Comparison of ENCODE assay signal across 17 cellular contexts in genomic region chr5:55988979-55989612, GRCh38. TPM values are rescaled to one million over a fixed set of nuclear protein-coding genes. Genes with fewer than 3 reads are reported as not detected.
A peak's percentile ranks its signal among the peaks of the same experiment; 100 is the strongest.
DNase-seq lines count a peak whose midpoint lies in the region; ATAC-seq and TF ChIP-seq lines count a peak whose summit lies in the region.
"Had no signal": no experiment of that assay in that cellular context is flagged by ENCODE, and none has a peak within 500 bp of the region (broad histone marks: within the 10 kb centered on the region; RNA-seq: fewer than 3 reads in every experiment).

No MANE protein-coding gene starts in this region.

- CTCF ChIA-PET in Caco-2 (lab: Charles Lee), result no interaction called here

- peaks cover 4% of the 10 kb centered on the region for H3K9me3 Mint-ChIP-seq in T-helper 2 cell treated with Interferon-gamma antibody and Interleukin-4, amounts not matched to agents 5 μg/mL and 100 μg/mL, for 36 hours
- H3K9me3 Mint-ChIP-seq in Caco-2 (ENCODE audit: unreplicated experiment) (peaks cover 6% of the 10 kb centered on the region), mesothelial cell of epicardium (peaks cover 13% of the 10 kb centered on the region)
- H3K9me3 Mint-ChIP-seq in central memory CD8-positive, alpha-beta T cell, result peaks cover 5% of the 10 kb centered on the region
- H3K9me3 Mint-ChIP-seq: type B pancreatic cell had no signal

- intact Hi-C loops in Caco-2 (cut with micrococcal nuclease; ENCODE audit: unreplicated experiment), result no loop called here

- peak overlapping the region; percentile 15 for H3K4me3 Mint-ChIP-seq in T-helper 2 cell treated with Interferon-gamma antibody and Interleukin-4, amounts not matched to agents 5 μg/mL and 100 μg/mL, for 36 hours
- H3K4me3 Mint-ChIP-seq in Caco-2 (ENCODE audit: unreplicated experiment) (peak overlapping the region; percentile 25), mesothelial cell of epicardium (peak overlapping the region; percentile 90)
- H3K4me3 Mint-ChIP-seq in central memory CD8-positive, alpha-beta T cell, result peak overlapping the region; percentile 3
- H3K4me3 Mint-ChIP-seq: type B pancreatic cell had no signal

- H3K4me1 ChIP-seq in Caco-2, result peaks cover 62% of the 10 kb centered on the region

- H3K4me1 Mint-ChIP-seq in T-helper 2 cell treated with Interferon-gamma antibody and Interleukin-4, amounts not matched to agents 5 μg/mL and 100 μg/mL, for 36 hours (ENCODE audit: low read depth), result peaks cover 67% of the 10 kb centered on the region
- H3K4me1 Mint-ChIP-seq in Caco-2 (ENCODE audit: low read depth, unreplicated experiment) (peaks cover 56% of the 10 kb centered on the region), mesothelial cell of epicardium (peaks cover 42% of the 10 kb centered on the region)
- H3K4me1 Mint-ChIP-seq in central memory CD8-positive, alpha-beta T cell, result peaks cover 53% of the 10 kb centered on the region

- H3K36me3 ChIP-seq in Caco-2 (ENCODE audit: control insufficient read depth, insufficient read depth, low read length), result no peaks in the 10 kb centered on the region

- H3K27me3 ChIP-seq in Caco-2 (replicated peaks; ENCODE audit: control insufficient read depth, insufficient read depth, low read length), result no peaks in the 10 kb centered on the region
- H3K27me3 ChIP-seq: gastroesophageal sphincter had no signal

- H3K27ac Mint-ChIP-seq in T-helper 2 cell treated with Interferon-gamma antibody and Interleukin-4, amounts not matched to agents 5 μg/mL and 100 μg/mL, for 36 hours, result no peak overlapping the region
- H3K27ac Mint-ChIP-seq in Caco-2 (ENCODE audit: unreplicated experiment) (peak overlapping the region; percentile 16), mesothelial cell of epicardium (peak overlapping the region; percentile 87)
- no peak overlapping the region for H3K27ac Mint-ChIP-seq in central memory CD8-positive, alpha-beta T cell (ENCODE audit: low read depth)

- no TSS peak for BruUV-seq in Caco-2 (replicated peaks; lab: Mats Ljungman, UMichigan)

- no peaks in the 10 kb centered on the region for H3K9me3 ChIP-seq in Caco-2
- H3K9me3 ChIP-seq: gastroesophageal sphincter had no signal

- TF ChIP-seq CTCF in Caco-2 (IDR thresholded peaks at IDR 0.05; ENCODE audit: insufficient read depth in 1 of 2, low read depth in 1 of 2, low read length in 1 of 2, severe bottlenecking in 1 of 2, unreplicated experiment in 1 of 2), result no peak
- TF ChIP-seq CTCF in mesothelial cell of epicardium (IDR thresholded peaks at IDR 0.05; ENCODE audit: unreplicated experiment), result no peak

- no peak for DNase-seq in T-helper 2 cell treated with Interferon-gamma antibody and Interleukin-4, amounts not matched to agents 5 μg/mL and 100 μg/mL, for 36 hours (ENCODE audit: low spot score)
- DNase-seq in T-helper 2 cell (no peak), Caco-2 (no peak), mesothelial cell of epicardium (ENCODE audit: low spot score in 2 of 2, unreplicated experiment in 2 of 2) (no peak), NCI-H146 treated with DMSO at 0.1 percent for 48 hours (lab: John Stamatoyannopoulos, UW; ENCODE audit: unreplicated experiment) (no peak)
- DNase-seq in central memory CD8-positive, alpha-beta T cell (ENCODE audit: low spot score in 2 of 2), result no peak
- DNase-seq: activated CD4-positive, alpha-beta T cell treated with anti-CD3 and anti-CD28 coated beads for 48 hours; Karpas-422; NCI-H1417 treated with DMSO at 0.1 percent for 48 hours; NCI-H226; NK-92 treated with Interleukin-12 subunit alpha and Interleukin-12 subunit beta, amount 100 ng/mL, for 24 hours; stimulated activated CD4-positive, alpha-beta T cell treated with anti-CD3 and anti-CD28 coated beads, Interleukin-2, amount 100 ng/mL, for 48 hours had no signal

- POLR2A ChIA-PET in Caco-2 (lab: Charles Lee), result interaction anchor here (0.8 kb wide), 1 partner anchor 52 kb away, joined by 4 read pairs; no protein-coding TSS in a partner anchor

- H3K27me3 Mint-ChIP-seq in T-helper 2 cell treated with Interferon-gamma antibody and Interleukin-4, amounts not matched to agents 5 μg/mL and 100 μg/mL, for 36 hours (ENCODE audit: low read depth), result no peaks in the 10 kb centered on the region
- no peaks in the 10 kb centered on the region for H3K27me3 Mint-ChIP-seq in Caco-2 (ENCODE audit: insufficient read depth, unreplicated experiment)
- no peaks in the 10 kb centered on the region for H3K27me3 Mint-ChIP-seq in central memory CD8-positive, alpha-beta T cell
- no peaks in the 10 kb centered on the region for H3K27me3 Mint-ChIP-seq in mesothelial cell of epicardium (ENCODE audit: low read depth)
- H3K27me3 Mint-ChIP-seq: type B pancreatic cell had no signal

- no peak overlapping the region for H3K4me3 ChIP-seq in Caco-2 (ENCODE audit: low read depth, low read length)

- ATAC-seq in central memory CD8-positive, alpha-beta T cell (replicated peaks; ENCODE audit: extremely low read depth, poor library complexity, severe bottlenecking), result no peak
- ATAC-seq in HG02571 (IDR thresholded peaks at IDR 0.05; ENCODE audit: unreplicated experiment), result no peak
- ATAC-seq in GM19463 (IDR thresholded peaks at IDR 0.05; ENCODE audit: unreplicated experiment), result no peak
- ATAC-seq: gastroesophageal sphincter, sciatic nerve had no signal

- peaks cover 43% of the 10 kb centered on the region for H3K36me3 Mint-ChIP-seq in T-helper 2 cell treated with Interferon-gamma antibody and Interleukin-4, amounts not matched to agents 5 μg/mL and 100 μg/mL, for 36 hours (ENCODE audit: low read depth)
- peaks cover 80% of the 10 kb centered on the region for H3K36me3 Mint-ChIP-seq in Caco-2 (ENCODE audit: insufficient read depth, unreplicated experiment)
- H3K36me3 Mint-ChIP-seq in central memory CD8-positive, alpha-beta T cell (ENCODE audit: insufficient read depth), result peaks cover 7% of the 10 kb centered on the region
- H3K36me3 Mint-ChIP-seq in mesothelial cell of epicardium, result peaks cover 19% of the 10 kb centered on the region

RNA-seq across cellular contexts. Expression of gene IL6ST, which starts 5.7 kb away (rescaled TPM):
- 265 and 278 TPM in 2 replicates for total RNA-seq in Caco-2 (2022)
- 373 to 381 TPM (median 374 TPM) in 3 replicates for total RNA-seq in mesothelial cell of epicardium

Comparison
In these comparisons a context has a peak if more than half of its experiments do, and no peak if none do; other contexts are left out.
1. H3K27ac Mint-ChIP-seq: peak in Caco-2 (single experiment) and mesothelial cell of epicardium (single experiment); none in T-helper 2 cell treated with Interferon-gamma antibody and Interleukin-4, amounts not matched to agents 5 μg/mL and 100 μg/mL, for 36 hours (single experiment) and central memory CD8-positive, alpha-beta T cell (single experiment).
2. H3K4me3 Mint-ChIP-seq: peak in every context shown above with its lines; median percentile 90 in mesothelial cell of epicardium; 25 in Caco-2; 15 in T-helper 2 cell treated with Interferon-gamma antibody and Interleukin-4, amounts not matched to agents 5 μg/mL and 100 μg/mL, for 36 hours; 3 in central memory CD8-positive, alpha-beta T cell.